Comparison of ENCODE assay signal across 8 cellular contexts in the genomic region with DNA sequence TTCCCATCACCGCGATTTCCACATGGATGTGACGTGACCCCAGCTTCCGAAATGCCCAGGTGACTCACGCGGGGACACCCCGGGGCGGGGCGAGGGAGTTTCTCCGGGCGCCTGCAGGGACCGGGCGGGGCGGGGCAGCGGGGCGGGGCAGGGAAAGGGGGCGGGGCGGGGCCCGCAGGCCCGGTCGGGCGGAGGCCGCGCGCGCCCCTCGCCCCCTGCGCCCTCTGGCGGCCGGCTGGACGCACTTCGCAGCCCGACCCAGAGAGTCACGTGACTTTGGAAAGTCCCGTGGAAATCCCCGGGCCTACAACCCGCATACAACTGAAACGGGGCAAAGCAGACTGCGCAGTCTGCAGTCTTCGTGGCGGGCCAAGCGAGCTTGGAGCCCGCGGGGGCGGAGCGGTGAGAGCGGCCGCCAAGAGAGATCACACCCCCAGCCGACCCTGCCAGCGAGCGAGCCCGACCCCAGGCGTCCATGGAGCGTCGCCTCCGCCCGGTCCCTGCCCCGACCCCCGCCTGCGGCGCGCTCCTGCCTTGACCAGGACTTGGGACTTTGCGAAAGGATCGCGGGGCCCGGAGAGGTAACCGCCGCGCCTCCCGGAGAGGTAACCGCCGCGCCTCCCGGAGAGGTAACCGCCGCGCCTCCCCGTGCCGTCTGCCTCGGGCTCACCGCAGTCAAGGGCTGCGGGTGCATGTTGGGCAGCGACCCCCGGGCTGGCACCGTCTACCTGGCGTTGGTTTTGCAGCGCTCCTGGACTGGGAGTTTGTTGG. TPM values are rescaled to one million over a fixed set of nuclear protein-coding genes. Genes with fewer than 3 reads are reported as not detected.
DNase-seq lines count a peak whose midpoint lies in the region; TF ChIP-seq lines count a peak whose summit lies in the region.

TNFAIP3 (plus strand) TSS at position 346 of the 771 bp plus-strand sequence. CDS start 3,969 bp downstream, outside the sequence.

- H3K4me3 ChIP-seq in foreskin fibroblast (ENCODE audit: low read depth in 1 of 2, low read length in 2 of 2): peak within 1 kb of the TSS; percentile 84 to 95
- peak within 1 kb of the TSS; percentile 61 for H3K4me3 ChIP-seq in neuron (ENCODE audit: low read length)

- H3K4me1 ChIP-seq in neuron (ENCODE audit: insufficient read depth, low read length): peaks cover 8% of the 10 kb centered on the region

- H3K27me3 ChIP-seq in neuron (ENCODE audit: insufficient read depth, low read length): peaks cover 8% of the 10 kb centered on the region

- H2AFZ ChIP-seq in neuron (ENCODE audit: low read depth, low read length): peak within 1 kb of the TSS; percentile 90

- DNase-seq in G401 (ENCODE audit: low spot score) (peak; percentile 64), GOT3 (lab: John Stamatoyannopoulos, UW) (peak; percentile 87), LHCN-M2 (ENCODE audit: low read depth) (peak; percentile 88), SHP77 treated with DMSO at 0.1 percent for 48 hours (lab: John Stamatoyannopoulos, UW) (peak; percentile 38), foreskin fibroblast (peak; percentile 91 to 97), stromal cell of bone marrow (ENCODE audit: low read depth) (peak; percentile 89)
- DNase-seq in activated effector memory CD4-positive, alpha-beta T cell treated with anti-CD3 and anti-CD28 coated beads, Interleukin-2, amount 50 U/mL, for 16 hours: peak; percentile 99

- no peaks in the 10 kb centered on the region for H3K36me3 ChIP-seq in neuron (ENCODE audit: insufficient read depth, low read length)

- peak; percentile 57 for TF ChIP-seq CTCF in foreskin fibroblast (IDR thresholded peaks at IDR 0.05; ENCODE audit: low read depth, low read length)

- in situ Hi-C loops in G401 (cut with HindIII; ENCODE audit: low sequenced_read_pairs): no loop called here

- no peaks in the 10 kb centered on the region for H3K9me3 ChIP-seq in neuron (ENCODE audit: low read length)

RNA-seq across cellular contexts. Expression of gene TNFAIP3, which starts in this region (rescaled TPM):
- 0.75 and 2.2 TPM in 2 replicates for total RNA-seq in G401 (2014; rRNA removed; shearing (Covaris generic))
- 2.4 TPM in 2 replicates for total RNA-seq in LHCN-M2 (2014; rRNA removed)
- polyA plus RNA-seq in LHCN-M2 (2012): 5.6 TPM

Comparison
In these comparisons a context has a peak if more than half of its experiments do, and no peak if none do; other contexts are left out.
1. Peak in every context shown above with its lines: DNase-seq and H3K4me3 ChIP-seq.
2. DNase-seq: peak in every context shown above with its lines; median percentile 99 in activated effector memory CD4-positive, alpha-beta T cell treated with anti-CD3 and anti-CD28 coated beads, Interleukin-2, amount 50 U/mL, for 16 hours; 94 in foreskin fibroblast; 89 in stromal cell of bone marrow; 88 in LHCN-M2; 87 in GOT3; 64 in G401; 38 in SHP77 treated with DMSO at 0.1 percent for 48 hours.